In the genomic region with DNA sequence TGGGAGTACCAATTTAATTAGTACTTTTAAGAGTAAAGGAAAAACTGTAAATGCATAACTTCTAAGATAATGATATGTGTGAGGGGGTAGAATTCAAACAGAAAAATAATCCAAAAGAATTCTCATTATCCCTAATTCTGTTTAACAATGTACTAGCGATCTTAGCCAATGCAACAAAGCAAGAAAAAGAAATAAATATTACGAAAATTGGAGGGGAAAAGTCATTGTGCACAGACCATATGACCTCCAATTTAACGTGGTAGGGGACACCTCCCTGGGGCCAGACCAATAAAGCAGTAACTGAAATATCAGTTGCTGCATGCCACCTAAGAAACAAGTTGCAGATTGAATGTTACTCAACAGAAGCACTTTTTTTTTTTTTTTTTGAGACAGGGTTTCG, we compare ENCODE assay signal across 2 cellular contexts.
TF ChIP-seq lines count a peak whose summit lies in the region.

No MANE protein-coding gene starts in this region.

TF ChIP-seq in HepG2, 621 proteins besides CTCF, POLR2A, EP300 and RAD21:
- peak; percentile 82 for TF ChIP-seq ZMYM2 (CRISPR knock-in tag; IDR thresholded peaks at IDR 0.05)
- peak; percentile 34; the same call in 1 of the 2 replicates for TF ChIP-seq TOPORS (CRISPR knock-in tag; IDR thresholded peaks at IDR 0.05)
- no peak for TF ChIP-seq ZNF891 (CRISPR knock-in tag; IDR thresholded peaks at IDR 0.05)
- peak; percentile 66; the same call in 1 of the 2 replicates for TF ChIP-seq RCOR2 (CRISPR knock-in tag; IDR thresholded peaks at IDR 0.05)
- TF ChIP-seq, protein P1, sequence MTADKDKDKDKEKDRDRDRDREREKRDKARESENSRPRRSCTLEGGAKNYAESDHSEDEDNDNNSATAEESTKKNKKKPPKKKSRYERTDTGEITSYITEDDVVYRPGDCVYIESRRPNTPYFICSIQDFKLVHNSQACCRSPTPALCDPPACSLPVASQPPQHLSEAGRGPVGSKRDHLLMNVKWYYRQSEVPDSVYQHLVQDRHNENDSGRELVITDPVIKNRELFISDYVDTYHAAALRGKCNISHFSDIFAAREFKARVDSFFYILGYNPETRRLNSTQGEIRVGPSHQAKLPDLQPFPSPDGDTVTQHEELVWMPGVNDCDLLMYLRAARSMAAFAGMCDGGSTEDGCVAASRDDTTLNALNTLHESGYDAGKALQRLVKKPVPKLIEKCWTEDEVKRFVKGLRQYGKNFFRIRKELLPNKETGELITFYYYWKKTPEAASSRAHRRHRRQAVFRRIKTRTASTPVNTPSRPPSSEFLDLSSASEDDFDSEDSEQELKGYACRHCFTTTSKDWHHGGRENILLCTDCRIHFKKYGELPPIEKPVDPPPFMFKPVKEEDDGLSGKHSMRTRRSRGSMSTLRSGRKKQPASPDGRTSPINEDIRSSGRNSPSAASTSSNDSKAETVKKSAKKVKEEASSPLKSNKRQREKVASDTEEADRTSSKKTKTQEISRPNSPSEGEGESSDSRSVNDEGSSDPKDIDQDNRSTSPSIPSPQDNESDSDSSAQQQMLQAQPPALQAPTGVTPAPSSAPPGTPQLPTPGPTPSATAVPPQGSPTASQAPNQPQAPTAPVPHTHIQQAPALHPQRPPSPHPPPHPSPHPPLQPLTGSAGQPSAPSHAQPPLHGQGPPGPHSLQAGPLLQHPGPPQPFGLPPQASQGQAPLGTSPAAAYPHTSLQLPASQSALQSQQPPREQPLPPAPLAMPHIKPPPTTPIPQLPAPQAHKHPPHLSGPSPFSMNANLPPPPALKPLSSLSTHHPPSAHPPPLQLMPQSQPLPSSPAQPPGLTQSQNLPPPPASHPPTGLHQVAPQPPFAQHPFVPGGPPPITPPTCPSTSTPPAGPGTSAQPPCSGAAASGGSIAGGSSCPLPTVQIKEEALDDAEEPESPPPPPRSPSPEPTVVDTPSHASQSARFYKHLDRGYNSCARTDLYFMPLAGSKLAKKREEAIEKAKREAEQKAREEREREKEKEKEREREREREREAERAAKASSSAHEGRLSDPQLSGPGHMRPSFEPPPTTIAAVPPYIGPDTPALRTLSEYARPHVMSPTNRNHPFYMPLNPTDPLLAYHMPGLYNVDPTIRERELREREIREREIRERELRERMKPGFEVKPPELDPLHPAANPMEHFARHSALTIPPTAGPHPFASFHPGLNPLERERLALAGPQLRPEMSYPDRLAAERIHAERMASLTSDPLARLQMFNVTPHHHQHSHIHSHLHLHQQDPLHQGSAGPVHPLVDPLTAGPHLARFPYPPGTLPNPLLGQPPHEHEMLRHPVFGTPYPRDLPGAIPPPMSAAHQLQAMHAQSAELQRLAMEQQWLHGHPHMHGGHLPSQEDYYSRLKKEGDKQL (CRISPR knock-in tag; IDR thresholded peaks at IDR 0.05; ENCODE audit: low read depth), result no peak
- 0 out of 2 replicates have a peak, but pooled peaks have one; percentile 26 for TF ChIP-seq CHD4 (IDR thresholded peaks at IDR 0.05; ENCODE audit: borderline replicate concordance, low read length)
- no peak for TF ChIP-seq ZNF816 (CRISPR knock-in tag; IDR thresholded peaks at IDR 0.05; ENCODE audit: borderline replicate concordance)
- no peak for TF ChIP-seq TEAD3 (CRISPR knock-in tag; optimal IDR thresholded peaks at IDR 0.05; ENCODE audit: borderline replicate concordance)
- TF ChIP-seq, protein P2, sequence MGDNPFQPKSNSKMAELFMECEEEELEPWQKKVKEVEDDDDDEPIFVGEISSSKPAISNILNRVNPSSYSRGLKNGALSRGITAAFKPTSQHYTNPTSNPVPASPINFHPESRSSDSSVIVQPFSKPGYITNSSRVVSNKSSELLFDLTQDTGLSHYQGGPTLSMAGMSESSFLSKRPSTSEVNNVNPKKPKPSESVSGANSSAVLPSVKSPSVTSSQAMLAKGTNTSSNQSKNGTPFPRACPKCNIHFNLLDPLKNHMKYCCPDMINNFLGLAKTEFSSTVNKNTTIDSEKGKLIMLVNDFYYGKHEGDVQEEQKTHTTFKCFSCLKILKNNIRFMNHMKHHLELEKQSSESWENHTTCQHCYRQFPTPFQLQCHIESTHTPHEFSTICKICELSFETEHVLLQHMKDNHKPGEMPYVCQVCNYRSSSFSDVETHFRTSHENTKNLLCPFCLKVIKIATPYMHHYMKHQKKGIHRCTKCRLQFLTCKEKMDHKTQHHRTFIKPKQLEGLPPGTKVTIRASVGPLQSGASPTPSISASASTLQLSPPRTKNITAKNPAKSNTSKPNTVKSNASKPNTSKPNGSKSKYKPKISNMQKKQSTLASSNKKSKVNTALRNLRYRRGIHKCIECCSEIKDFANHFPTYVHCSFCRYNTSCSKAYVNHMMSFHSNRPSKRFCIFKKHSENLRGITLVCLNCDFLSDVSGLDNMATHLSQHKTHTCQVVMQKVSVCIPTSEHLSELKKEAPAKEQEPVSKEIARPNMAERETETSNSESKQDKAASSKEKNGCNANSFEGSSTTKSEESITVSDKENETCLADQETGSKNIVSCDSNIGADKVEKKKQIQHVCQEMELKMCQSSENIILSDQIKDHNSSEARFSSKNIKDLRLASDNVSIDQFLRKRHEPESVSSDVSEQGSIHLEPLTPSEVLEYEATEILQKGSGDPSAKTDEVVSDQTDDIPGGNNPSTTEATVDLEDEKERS (CRISPR knock-in tag; IDR thresholded peaks at IDR 0.05), result peak; percentile 100

TF ChIP-seq in H1, 55 proteins besides CTCF, POLR2A, EP300 and RAD21:
- no peak for TF ChIP-seq GTF2F1 (IDR thresholded peaks at IDR 0.05; ENCODE audit: borderline replicate concordance, low read depth, low read length)
- no peak for TF ChIP-seq FOSL1 (IDR thresholded peaks at IDR 0.05; ENCODE audit: insufficient read depth, low read depth, low read length)
- TF ChIP-seq KDM1A (IDR thresholded peaks at IDR 0.05; ENCODE audit: borderline replicate concordance, low read length), result 0 out of 2 replicates have a peak, but pooled peaks have one; percentile 22
